ENCODE assay signal across 21 cellular contexts in genomic region chr3:111928613-111929012, GRCh38.
"Had no signal": no experiment of that assay in that cellular context is flagged by ENCODE, and none has a peak within 500 bp of the region (broad histone marks: within the 10 kb centered on the region; RNA-seq: fewer than 3 reads in every experiment).

No MANE protein-coding gene starts in this region.

- H3K4me3 ChIP-seq: coronary artery, dorsolateral prefrontal cortex, esophagus muscularis mucosa, gastroesophageal sphincter, heart left ventricle, hepatocyte, left lung, lower lobe of right lung, mucosa of descending colon had no signal

- ATAC-seq: foreskin keratinocyte, gastroesophageal sphincter, heart left ventricle, left cardiac atrium, left lung, left ventricle myocardium superior, lower lobe of right lung, mucosa of descending colon had no signal

- H3K36me3 ChIP-seq: left lung, lower lobe of right lung had no signal

- H3K27me3 ChIP-seq: dorsolateral prefrontal cortex, esophagus muscularis mucosa, foreskin keratinocyte, gastroesophageal sphincter, heart left ventricle, hepatocyte, left lung had no signal

- H3K4me2 ChIP-seq: hepatocyte had no signal

- H3K4me1 ChIP-seq: left lung had no signal

- H3K27ac ChIP-seq: coronary artery, dorsolateral prefrontal cortex, esophagus muscularis mucosa, foreskin keratinocyte, gastroesophageal sphincter, heart left ventricle, hepatocyte, left lung, lower lobe of right lung had no signal

- H3K9me3 ChIP-seq: esophagus muscularis mucosa, gastroesophageal sphincter, heart left ventricle, left lung, lower lobe of right lung, mucosa of descending colon had no signal

- DNase-seq: dermis blood vessel endothelial cell; dorsolateral prefrontal cortex; effector CD4-positive, alpha-beta T cell; effector memory CD4-positive, alpha-beta T cell; foreskin keratinocyte; heart left ventricle; hypothalamus; immature natural killer cell; islet precursor cell; kidney; left cardiac atrium; left lung; left ventricle myocardium superior; lower lobe of right lung; mesenchymal stem cell; mucosa of descending colon; naive B cell had no signal

- H2AFZ ChIP-seq: hepatocyte had no signal
